In genomic region chr3:114299421-114299820, GRCh38 we compare ENCODE assay signal across 8 cellular contexts. TPM values are rescaled to one million over a fixed set of nuclear protein-coding genes. Genes with fewer than 3 reads are reported as not detected.
DNase-seq lines count a peak whose midpoint lies in the region; ATAC-seq, FAIRE-seq and TF ChIP-seq lines count a peak whose summit lies in the region.

No MANE protein-coding gene starts in this region.

- peak overlapping the region in 2 of 6 donors; percentile 51 to 67 for H3K27ac Mint-ChIP-seq in naive B cell

- SMC1A ChIA-PET in GM12878 (lab: Charles Lee; ENCODE audit: uncharacterized antibody, unreplicated experiment), result interaction anchor here (1.8 to 3.5 kb wide), 4 partner anchors 8 to 115 kb away, joined by 5 to 27 read pairs (median 10); no protein-coding TSS in a partner anchor

- no peaks in the 10 kb centered on the region for H3K4me1 ChIP-seq in NT2/D1 (ENCODE audit: insufficient read depth, insufficient read length)
- peaks cover 16% of the 10 kb centered on the region for H3K4me1 ChIP-seq in GM12878 (ENCODE audit: control insufficient read depth, insufficient read depth, low read length)
- no peaks in the 10 kb centered on the region for H3K4me1 ChIP-seq in gastroesophageal sphincter

- no peak overlapping the region for H2AFZ ChIP-seq in GM12878 (ENCODE audit: control insufficient read depth, low read depth, low read length)

- intact Hi-C loops in GM12878 (cut with micrococcal nuclease; ENCODE audit: unreplicated experiment), result no loop called here

- no peak overlapping the region for H3K4me2 ChIP-seq in GM12878 (ENCODE audit: control insufficient read depth, insufficient read depth)

- in situ Hi-C loops in GM12878 (cut with MboI), result no loop called here

- no peaks in the 10 kb centered on the region for H4K20me1 ChIP-seq in GM12878 (ENCODE audit: control insufficient read depth, insufficient read depth)

- DNase-seq in AML-193 (lab: John Stamatoyannopoulos, UW) (peak; percentile 27 to 40), NT2/D1 (ENCODE audit: low read depth, low spot score) (peak; percentile 16), GM12878 (ENCODE audit: low read depth, low spot score) (no peak), naive B cell (no peak)
- no peak for DNase-seq in stimulated activated CD4-positive, alpha-beta T cell treated with anti-CD3 and anti-CD28 coated beads, Interleukin-12 subunit alpha, Interleukin-12 subunit beta, amount 100 ng/mL, for 4 hours

- H3K4me3 ChIP-seq in NT2/D1 (ENCODE audit: insufficient read length, low read depth) (no peak overlapping the region), GM12878 (no peak overlapping the region), gastroesophageal sphincter (no peak overlapping the region)

- CTCF ChIA-PET in GM12878 (lab: Yijun Ruan, JAX), result interaction anchor here (0.7 to 2.8 kb wide), 8 partner anchors 8 to 149 kb away, joined by 3 to 24 read pairs (median 4); no protein-coding TSS in a partner anchor

- no peaks in the 10 kb centered on the region for H3K36me3 ChIP-seq in NT2/D1 (ENCODE audit: insufficient read depth, insufficient read length, low read length)
- H3K36me3 ChIP-seq in GM12878 (ENCODE audit: control insufficient read depth in 2 of 2, insufficient read depth in 2 of 2, low read length in 1 of 2), result no peaks in the 10 kb centered on the region
- H3K36me3 ChIP-seq in gastroesophageal sphincter, result no peaks in the 10 kb centered on the region

- BruUV-seq in GM12878 (replicated peaks; lab: Mats Ljungman, UMichigan), result no TSS peak

- ATAC-seq in GM18511 (IDR thresholded peaks at IDR 0.05; ENCODE audit: unreplicated experiment) (peak; percentile 44), GM12878 (peak; percentile 67), naive B cell (ENCODE audit: low read depth in 2 of 2) (peak; percentile 65 to 68), HG03378 (IDR thresholded peaks at IDR 0.05; ENCODE audit: unreplicated experiment) (no peak), gastroesophageal sphincter (no peak)

- H3K27ac ChIP-seq in GM12878 (ENCODE audit: control insufficient read depth, insufficient read depth) (no peak overlapping the region), gastroesophageal sphincter (no peak overlapping the region)

- TF ChIP-seq EP300 in GM12878 (IDR thresholded peaks at IDR 0.05; ENCODE audit: borderline replicate concordance in 1 of 2, control insufficient read depth in 1 of 2, low read depth in 2 of 2, low read length in 2 of 2) (no peak), gastroesophageal sphincter (IDR thresholded peaks at IDR 0.05) (no peak)

- H3K27me3 Mint-ChIP-seq in naive B cell, result peaks cover 0 to 7% (median 0%) of the 10 kb centered on the region in 3 donors

- FAIRE-seq in GM12878 (lab: Jason Lieb, UNC), result no peak

- TF ChIP-seq CTCF in GM12878 (IDR thresholded peaks at IDR 0.05 in 2 of 3, conservative IDR thresholded peaks at IDR 0.05 in 1 of 3; ENCODE audit: control insufficient read depth in 2 of 3, extremely low read depth in 1 of 3, insufficient read depth in 1 of 3, low read depth in 3 of 3, low read length in 3 of 3) (peak; percentile 19 to 33 (median 22); a peak in 2 of 6 replicates), gastroesophageal sphincter (IDR thresholded peaks at IDR 0.05) (no peak)

- H3K27me3 ChIP-seq in NT2/D1 (ENCODE audit: insufficient read depth, insufficient read length) (no peaks in the 10 kb centered on the region), GM12878 (replicated peaks in 1 of 2; ENCODE audit: control insufficient read depth in 2 of 2, insufficient read depth in 2 of 2, low read length in 1 of 2) (no peaks in the 10 kb centered on the region), gastroesophageal sphincter (no peaks in the 10 kb centered on the region)

- no peak overlapping the region for H3K9ac ChIP-seq in NT2/D1 (ENCODE audit: insufficient read length, low read depth)
- H3K9ac ChIP-seq in GM12878 (ENCODE audit: control insufficient read depth, insufficient read depth, low read length), result no peak overlapping the region

- TF ChIP-seq POLR2A in GM12878 (IDR thresholded peaks at IDR 0.05; ENCODE audit: low read depth, low read length) (no peak), gastroesophageal sphincter (IDR thresholded peaks at IDR 0.05) (no peak)

- peaks cover 14 to 28% (median 22%) of the 10 kb centered on the region in 3 donors for H3K4me1 Mint-ChIP-seq in naive B cell

- TF ChIP-seq RAD21 in GM12878 (IDR thresholded peaks at IDR 0.05; ENCODE audit: insufficient read depth, low read depth, low read length), result no peak

- no peaks in the 10 kb centered on the region for H3K79me2 ChIP-seq in GM12878 (ENCODE audit: control insufficient read depth, insufficient read depth, low read length)

- no peaks in the 10 kb centered on the region for H3K36me3 Mint-ChIP-seq in naive B cell

- H3K9me3 ChIP-seq in NT2/D1 (ENCODE audit: insufficient read depth, low read length) (no peaks in the 10 kb centered on the region), GM12878 (replicated peaks; ENCODE audit: control insufficient read depth, insufficient read depth, low read length) (no peaks in the 10 kb centered on the region), gastroesophageal sphincter (no peaks in the 10 kb centered on the region)

- POLR2A ChIA-PET in GM12878 (lab: Charles Lee), result interaction anchor here (1.4 kb wide), 1 partner anchor 8 kb away, joined by 3 read pairs; no protein-coding TSS in a partner anchor

- WGBS in GM12878 (ENCODE audit: insufficient coverage, insufficient replicate concordance, low lambda C conversion rate, missing lambda C conversion rate), result 77% methylated on average over 13 of the region's 13 CpGs
- WGBS in gastroesophageal sphincter (ENCODE audit: low coverage in 1 of 2), 2 donors, result 40 to 74% methylated on average over 2 to 7 of the region's 13 CpGs

- peaks cover 0 to 2% (median 0%) of the 10 kb centered on the region in 7 donors for H3K9me3 Mint-ChIP-seq in naive B cell

- no peak overlapping the region for H3K4me3 Mint-ChIP-seq in naive B cell

- RAD21 ChIA-PET in GM12878 (lab: Charles Lee; ENCODE audit: unreplicated experiment), result interaction anchor here (1.9 to 2.1 kb wide), 2 partner anchors 25 to 28 kb away, joined by 4 to 9 read pairs; no protein-coding TSS in a partner anchor

TF ChIP-seq in GM12878, 131 proteins besides CTCF, POLR2A, EP300 and RAD21:
- TF ChIP-seq ZNF24 (IDR thresholded peaks at IDR 0.05), result no peak
- TF ChIP-seq NR2C1 (IDR thresholded peaks at IDR 0.05), result no peak

RNA-seq across cellular contexts. Expression of gene TIGIT, which starts 5.6 kb away (rescaled TPM):
- 0.15 TPM in 2 replicates for total RNA-seq in GM12878 (2013; cell fraction: nucleolus; rRNA removed)
- 0.38 and 0.56 TPM in 2 replicates for total RNA-seq in GM12878 (2014; rRNA removed)
- total RNA-seq in GM12878 (2014; rRNA removed; fragmentation: Illumina TruSeq; extraction: Trizol), result 0.37 and 1.0 TPM in 2 replicates
- 0.21 and 0.85 TPM in 2 replicates for total RNA-seq in GM12878 (2021)
- 0.68 TPM for polyA plus RNA-seq in GM12878 (2011; ENCODE audit: low read depth)
- 0.08 and 0.23 TPM in 2 replicates for polyA plus RNA-seq in GM12878 (2011; rRNA removed)
- polyA plus RNA-seq in GM12878 (2011; cell fraction: cytosol; rRNA removed), result 0.30 and 0.72 TPM in 2 replicates
- polyA plus RNA-seq in GM12878 (2011; cell fraction: nucleus; rRNA removed), result 0.51 and 1.3 TPM in 2 replicates
- polyA plus RNA-seq in GM12878 (2012), result 4.8 and 7.2 TPM in 2 replicates
- polyA plus RNA-seq in GM12878 (2014; fragmentation: Illumina TruSeq; extraction: Trizol), result 0.38 and 1.1 TPM in 2 replicates
- polyA plus RNA-seq in GM12878 (2014; fragmentation: Nextera tagmentation; extraction: Ambion mirVana), result 1 to 10 TPM; 2.7 to 4.7 TPM
- polyA plus RNA-seq in GM12878 (2014; rRNA removed), result 0.50 and 7.2 TPM in 2 replicates
- polyA plus RNA-seq in GM12878 (2016; fragmentation: Nextera tagmentation; extraction: Ambion mirVana), result 1 to 10 TPM; 3.1 to 3.8 TPM
- 0.26 and 0.59 TPM in 2 replicates for polyA minus RNA-seq in GM12878 (2011; rRNA and poly(A)+ RNA removed)
- polyA minus RNA-seq in GM12878 (2011; cell fraction: cytosol; rRNA and poly(A)+ RNA removed), result not detected in 2 replicates
- 0.73 and 0.86 TPM in 2 replicates for polyA minus RNA-seq in GM12878 (2011; cell fraction: nucleus; rRNA and poly(A)+ RNA removed)
- 1 to 10 TPM in 3 of 6 donors, under 1 TPM in 3; 0.49 to 2.1 (median 0.92) TPM for polyA plus RNA-seq in naive B cell (ENCODE audit: low read depth in 6 of 6)
- 1 to 10 TPM in 1 of 4 donors, under 1 TPM in 2, not detected in 1; 0.08 to 1.1 (median 0.27) TPM for total RNA-seq in gastroesophageal sphincter

Comparison
In these comparisons a context has a peak if more than half of its experiments do, and no peak if none do; other contexts are left out.
1. DNase-seq: peak in AML-193 (2 of 2) and NT2/D1 (single experiment); none in GM12878 (single experiment), naive B cell (single experiment) and stimulated activated CD4-positive, alpha-beta T cell treated with anti-CD3 and anti-CD28 coated beads, Interleukin-12 subunit alpha, Interleukin-12 subunit beta, amount 100 ng/mL, for 4 hours (single experiment).
2. ATAC-seq: peak in GM18511 (single experiment), GM12878 (single experiment) and naive B cell (2 of 2); none in HG03378 (single experiment) and gastroesophageal sphincter (single experiment).
3. CTCF ChIP-seq: peak in GM12878 (3 of 3); none in gastroesophageal sphincter (0 of 4).